Comparison of ENCODE assay signal across 16 cellular contexts in genomic region chr3:129239992-129240391, GRCh38. TPM values are rescaled to one million over a fixed set of nuclear protein-coding genes. Genes with fewer than 3 reads are reported as not detected.
A peak's percentile ranks its signal among the peaks of the same experiment; 100 is the strongest.
DNase-seq lines count a peak whose midpoint lies in the region; FAIRE-seq and TF ChIP-seq lines count a peak whose summit lies in the region.
"Had no signal": no experiment of that assay in that cellular context is flagged by ENCODE, and none has a peak within 500 bp of the region (broad histone marks: within the 10 kb centered on the region; RNA-seq: fewer than 3 reads in every experiment).

No MANE protein-coding gene starts in this region.

- H3K18ac ChIP-seq in H1 (ENCODE audit: extremely low read depth, low read length): no peak overlapping the region

- peak overlapping the region; percentile 99 for H3K27ac Mint-ChIP-seq in activated naive CD4-positive, alpha-beta T cell treated with anti-CD3 and anti-CD28 coated beads, Interleukin-2, amount 10 ng/mL, durations not matched to agents 7 days and 5 days
- H3K27ac Mint-ChIP-seq in activated naive CD4-positive, alpha-beta T cell treated with anti-CD3 and anti-CD28 coated beads for 36 hours: no peak overlapping the region
- H3K27ac Mint-ChIP-seq in Caco-2 (ENCODE audit: unreplicated experiment): no peak overlapping the region
- H3K27ac Mint-ChIP-seq: brain had no signal

- no peak overlapping the region for H4K91ac ChIP-seq in H1 (replicated peaks; ENCODE audit: insufficient read length, low read length)

- DNase-seq in activated naive CD4-positive, alpha-beta T cell treated with anti-CD3 and anti-CD28 coated beads, Interleukin-2, amount 10 ng/mL, durations not matched to agents 7 days and 5 days: no peak
- no peak for DNase-seq in activated naive CD4-positive, alpha-beta T cell treated with anti-CD3 and anti-CD28 coated beads for 36 hours
- DNase-seq in NCI-H526 (lab: John Stamatoyannopoulos, UW) (peak; percentile 62 to 83), H1 (ENCODE audit: low read depth in 1 of 2, low spot score in 2 of 2) (no peak), smooth muscle cell (lab: John Stamatoyannopoulos, UW; ENCODE audit: unreplicated experiment) (no peak), kidney tubule cell (ENCODE audit: low spot score) (no peak), Caco-2 (no peak), foreskin fibroblast (no peak)
- DNase-seq: GF-D8, naive B cell, NCI-H1092 had no signal

- no peaks in the 10 kb centered on the region for H3K27me3 Mint-ChIP-seq in activated naive CD4-positive, alpha-beta T cell treated with anti-CD3 and anti-CD28 coated beads, Interleukin-2, amount 10 ng/mL, durations not matched to agents 7 days and 5 days
- no peaks in the 10 kb centered on the region for H3K27me3 Mint-ChIP-seq in activated naive CD4-positive, alpha-beta T cell treated with anti-CD3 and anti-CD28 coated beads for 36 hours (ENCODE audit: low read depth)
- no peaks in the 10 kb centered on the region for H3K27me3 Mint-ChIP-seq in Caco-2 (ENCODE audit: insufficient read depth, unreplicated experiment)
- H3K27me3 Mint-ChIP-seq: brain; naive B cell; stimulated activated naive CD8-positive, alpha-beta T cell treated with anti-CD3 and anti-CD28 coated beads, Interleukin-15, amount 100 ng/mL, for 72 hours had no signal

- no peak overlapping the region for H4K8ac ChIP-seq in H1 (ENCODE audit: extremely low read depth, insufficient read depth, low read length)

- no peak overlapping the region for H2BK12ac ChIP-seq in H1 (ENCODE audit: low read depth, low read length)

- no peak overlapping the region for H3K56ac ChIP-seq in H1 (replicated peaks; ENCODE audit: insufficient read length, low read depth, low read length)

- 85% methylated on average over 6 of the region's 6 CpGs; no CpG with 5 or more reads in 1 of the 2 experiments for WGBS in H1 (ENCODE audit: extremely low coverage in 1 of 2, insufficient coverage in 1 of 2, insufficient read length in 1 of 2, insufficient replicate concordance in 2 of 2, low coverage in 1 of 2, low lambda C conversion rate in 2 of 2, missing lambda C conversion rate in 1 of 2), 2 experiments
- 80% methylated on average over 6 of the region's 6 CpGs for WGBS in smooth muscle cell (ENCODE audit: low lambda C conversion rate)

- H3K79me2 ChIP-seq in H1 (ENCODE audit: control insufficient read depth in 1 of 2, insufficient read depth in 2 of 2, low read length in 2 of 2) (no peaks in the 10 kb centered on the region), smooth muscle cell (ENCODE audit: low read depth) (no peaks in the 10 kb centered on the region)

- no peaks in the 10 kb centered on the region for H3K23me2 ChIP-seq in H1 (ENCODE audit: low read depth, low read length)

- H3K4me1 ChIP-seq in H1 (replicated peaks in 1 of 4; ENCODE audit: control insufficient read depth in 3 of 4, insufficient read depth in 4 of 4, low read length in 3 of 4) (peaks cover 0 to 5% (median 1%) of the 10 kb centered on the region in 4 experiments; a peak in 4 of 7 replicates), smooth muscle cell (ENCODE audit: low read depth) (no peaks in the 10 kb centered on the region), Caco-2 (no peaks in the 10 kb centered on the region)
- H3K4me1 ChIP-seq: prostate gland had no signal

- no peak overlapping the region for H3K4me3 ChIP-seq in H1 (ENCODE audit: extremely low read depth in 1 of 4, insufficient read depth in 2 of 4, low read depth in 3 of 4, low read length in 4 of 4)
- H3K4me3 ChIP-seq in smooth muscle cell: no peak overlapping the region
- H3K4me3 ChIP-seq in Caco-2 (ENCODE audit: low read depth, low read length): no peak overlapping the region
- H3K4me3 ChIP-seq in foreskin fibroblast (ENCODE audit: low read depth in 1 of 2, low read length in 2 of 2): no peak overlapping the region
- H3K4me3 ChIP-seq: prostate gland had no signal

- H3K23ac ChIP-seq in H1 (ENCODE audit: insufficient read length): no peak overlapping the region

- no peak overlapping the region for H2BK120ac ChIP-seq in H1 (replicated peaks; ENCODE audit: low read depth, low read length)

- H3K27me3 ChIP-seq in H1 (replicated peaks in 1 of 4; ENCODE audit: control insufficient read depth in 3 of 4, extremely low read depth in 1 of 4, insufficient read depth in 3 of 4, low read length in 3 of 4) (no peaks in the 10 kb centered on the region), smooth muscle cell (ENCODE audit: low read depth) (no peaks in the 10 kb centered on the region), Caco-2 (replicated peaks; ENCODE audit: control insufficient read depth, insufficient read depth, low read length) (no peaks in the 10 kb centered on the region)

- H2BK20ac ChIP-seq in H1 (ENCODE audit: low read length): no peak overlapping the region

- H3F3A ChIP-seq in smooth muscle cell (ENCODE audit: low read depth): no peaks in the 10 kb centered on the region

- H3K27ac ChIP-seq in H1 (ENCODE audit: low read depth, low read length) (no peak overlapping the region), smooth muscle cell (ENCODE audit: low read depth) (peak overlapping the region; percentile 8)
- H3K27ac ChIP-seq: prostate gland had no signal

- H3K36me3 ChIP-seq in H1 (ENCODE audit: control insufficient read depth in 2 of 4, insufficient read depth in 4 of 4, low read length in 3 of 4) (no peaks in the 10 kb centered on the region), smooth muscle cell (ENCODE audit: low read depth) (no peaks in the 10 kb centered on the region), Caco-2 (ENCODE audit: control insufficient read depth, insufficient read depth, low read length) (no peaks in the 10 kb centered on the region)
- H3K36me3 ChIP-seq: prostate gland had no signal

- H3K79me1 ChIP-seq in H1 (ENCODE audit: low read depth, low read length): no peaks in the 10 kb centered on the region

- no peak overlapping the region for H2BK5ac ChIP-seq in H1 (ENCODE audit: low read depth, low read length)

- peaks cover 2% of the 10 kb centered on the region for H3K9me3 Mint-ChIP-seq in activated naive CD4-positive, alpha-beta T cell treated with anti-CD3 and anti-CD28 coated beads, Interleukin-2, amount 10 ng/mL, durations not matched to agents 7 days and 5 days
- no peaks in the 10 kb centered on the region for H3K9me3 Mint-ChIP-seq in activated naive CD4-positive, alpha-beta T cell treated with anti-CD3 and anti-CD28 coated beads for 36 hours
- no peaks in the 10 kb centered on the region for H3K9me3 Mint-ChIP-seq in Caco-2 (ENCODE audit: unreplicated experiment)
- H3K9me3 Mint-ChIP-seq: brain; naive B cell; stimulated activated naive CD8-positive, alpha-beta T cell treated with anti-CD3 and anti-CD28 coated beads, Interleukin-15, amount 100 ng/mL, for 72 hours had no signal

- no peak for TF ChIP-seq POLR2A in H1 (IDR thresholded peaks at IDR 0.05; ENCODE audit: control extremely low read depth in 1 of 2, low read depth in 2 of 2, low read length in 2 of 2)

- no peak overlapping the region for H2AK5ac ChIP-seq in H1 (ENCODE audit: low read depth, low read length)

- TF ChIP-seq CTCF in H1 (IDR thresholded peaks at IDR 0.05; ENCODE audit: control extremely low read depth in 1 of 3, insufficient read depth in 1 of 3, low read depth in 1 of 3, low read length in 3 of 3): no peak
- no peak for TF ChIP-seq CTCF in smooth muscle cell (IDR thresholded peaks at IDR 0.05; ENCODE audit: borderline replicate concordance, insufficient read depth, poor library complexity, severe bottlenecking)
- no peak for TF ChIP-seq CTCF in Caco-2 (IDR thresholded peaks at IDR 0.05; ENCODE audit: insufficient read depth in 1 of 2, low read depth in 1 of 2, low read length in 1 of 2, severe bottlenecking in 1 of 2, unreplicated experiment in 1 of 2)
- TF ChIP-seq CTCF in foreskin fibroblast (IDR thresholded peaks at IDR 0.05; ENCODE audit: low read depth, low read length): no peak

- H3K9ac ChIP-seq in H1 (replicated peaks in 1 of 4; ENCODE audit: extremely low read depth in 1 of 4, low read depth in 3 of 4, low read length in 3 of 4) (no peak overlapping the region), smooth muscle cell (ENCODE audit: low read depth) (no peak overlapping the region)

- POLR2A ChIA-PET in H1 (lab: Charles Lee; ENCODE audit: partially characterized antibody): interaction anchor here (1.3 to 4.9 kb wide), 6 partner anchors 10 to 121 kb away, joined by 4 to 26 read pairs (median 7); partner anchors contain the start of genes CNBP and COPG1
- POLR2A ChIA-PET in Caco-2 (lab: Charles Lee): no interaction called here

- H3K4me1 Mint-ChIP-seq in activated naive CD4-positive, alpha-beta T cell treated with anti-CD3 and anti-CD28 coated beads, Interleukin-2, amount 10 ng/mL, durations not matched to agents 7 days and 5 days: peaks cover 53% of the 10 kb centered on the region
- peaks cover 14% of the 10 kb centered on the region for H3K4me1 Mint-ChIP-seq in activated naive CD4-positive, alpha-beta T cell treated with anti-CD3 and anti-CD28 coated beads for 36 hours (ENCODE audit: low read depth)
- H3K4me1 Mint-ChIP-seq in Caco-2 (ENCODE audit: low read depth, unreplicated experiment): no peaks in the 10 kb centered on the region
- H3K4me1 Mint-ChIP-seq: brain had no signal

- H2BK15ac ChIP-seq in H1 (ENCODE audit: low read length): no peak overlapping the region

- CTCF ChIA-PET in activated naive CD4-positive, alpha-beta T cell treated with anti-CD3 and anti-CD28 coated beads, Interleukin-2, amount 10 ng/mL, durations not matched to agents 7 days and 5 days (lab: Charles Lee): interaction anchor here (0.5 to 2.9 kb wide), 8 partner anchors 10 to 270 kb away, joined by 3 to 19 read pairs (median 5); partner anchors contain the start of gene COPG1
- CTCF ChIA-PET in activated naive CD4-positive, alpha-beta T cell treated with anti-CD3 and anti-CD28 coated beads for 36 hours (lab: Charles Lee): interaction anchor here (0.6 to 2.3 kb wide), 6 partner anchors 9 to 270 kb away, joined by 3 to 8 read pairs (median 4); no protein-coding TSS in a partner anchor
- CTCF ChIA-PET in H1 (lab: Charles Lee; ENCODE audit: partially characterized antibody): interaction anchor here (0.5 to 1.9 kb wide), 9 partner anchors 9 to 305 kb away, joined by 3 to 7 read pairs (median 4); no protein-coding TSS in a partner anchor
- CTCF ChIA-PET in Caco-2 (lab: Charles Lee): no interaction called here

- TF ChIP-seq RAD21 in H1 (IDR thresholded peaks at IDR 0.05 in 1 of 2, conservative IDR thresholded peaks at IDR 0.05 in 1 of 2; ENCODE audit: low read depth in 2 of 2, low read length in 2 of 2): no peak

- BruUV-seq in Caco-2 (replicated peaks; lab: Mats Ljungman, UMichigan): no TSS peak

- TF ChIP-seq EP300 in H1 (IDR thresholded peaks at IDR 0.05; ENCODE audit: borderline replicate concordance in 1 of 2, low read depth in 2 of 2, low read length in 2 of 2): no peak

- H3K36me3 Mint-ChIP-seq in activated naive CD4-positive, alpha-beta T cell treated with anti-CD3 and anti-CD28 coated beads, Interleukin-2, amount 10 ng/mL, durations not matched to agents 7 days and 5 days: peaks cover 9% of the 10 kb centered on the region
- H3K36me3 Mint-ChIP-seq in activated naive CD4-positive, alpha-beta T cell treated with anti-CD3 and anti-CD28 coated beads for 36 hours (ENCODE audit: low read depth): no peaks in the 10 kb centered on the region
- H3K36me3 Mint-ChIP-seq in Caco-2 (ENCODE audit: insufficient read depth, unreplicated experiment): no peaks in the 10 kb centered on the region
- H3K36me3 Mint-ChIP-seq: brain, naive B cell had no signal

- intact Hi-C loops in activated naive CD4-positive, alpha-beta T cell treated with anti-CD3 and anti-CD28 coated beads for 36 hours (cut with micrococcal nuclease): no loop called here
- intact Hi-C loops in Caco-2 (cut with micrococcal nuclease; ENCODE audit: unreplicated experiment): no loop called here

- H2AFZ ChIP-seq in H1 (ENCODE audit: low read length): peak overlapping the region; percentile 64
- no peak overlapping the region for H2AFZ ChIP-seq in smooth muscle cell (ENCODE audit: low read depth)

- no peak for FAIRE-seq in H1 (lab: Jason Lieb, UNC)
- FAIRE-seq: D721Med, TTC549 had no signal

- no peak overlapping the region for H3K4ac ChIP-seq in H1 (replicated peaks; ENCODE audit: insufficient read length, low read depth, low read length)

- no peak overlapping the region for H3K14ac ChIP-seq in H1 (ENCODE audit: insufficient read length)

- H3K4me2 ChIP-seq in H1 (ENCODE audit: insufficient read depth in 1 of 2, low read depth in 2 of 2, low read length in 2 of 2): no peak overlapping the region
- no peak overlapping the region for H3K4me2 ChIP-seq in smooth muscle cell

- H4K5ac ChIP-seq in H1 (ENCODE audit: insufficient read length, low read depth, low read length): no peak overlapping the region

- H3K9me3 ChIP-seq in H1 (ENCODE audit: insufficient read depth in 2 of 2, low read depth in 1 of 2, low read length in 1 of 2) (no peaks in the 10 kb centered on the region), smooth muscle cell (replicated peaks; ENCODE audit: low read depth) (no peaks in the 10 kb centered on the region), Caco-2 (no peaks in the 10 kb centered on the region)
- H3K9me3 ChIP-seq: prostate gland had no signal

- H4K20me1 ChIP-seq in H1 (replicated peaks in 1 of 2; ENCODE audit: control insufficient read depth in 1 of 2, insufficient read depth in 2 of 2, low read length in 2 of 2): no peaks in the 10 kb centered on the region
- H4K20me1 ChIP-seq in smooth muscle cell (ENCODE audit: low read depth): peaks cover under 1% of the 10 kb centered on the region

- H3K4me3 Mint-ChIP-seq in activated naive CD4-positive, alpha-beta T cell treated with anti-CD3 and anti-CD28 coated beads, Interleukin-2, amount 10 ng/mL, durations not matched to agents 7 days and 5 days: peak overlapping the region; percentile 43
- H3K4me3 Mint-ChIP-seq in activated naive CD4-positive, alpha-beta T cell treated with anti-CD3 and anti-CD28 coated beads for 36 hours: no peak overlapping the region
- no peak overlapping the region for H3K4me3 Mint-ChIP-seq in Caco-2 (ENCODE audit: unreplicated experiment)
- H3K4me3 Mint-ChIP-seq: brain had no signal

RNA-seq across cellular contexts. Expression of gene COPG1, which starts 9.4 kb away (rescaled TPM):
- 100 to 1,000 TPM; 125 to 128 TPM for total RNA-seq in activated naive CD4-positive, alpha-beta T cell treated with anti-CD3 and anti-CD28 coated beads for 36 hours
- 104 and 106 TPM in 2 replicates for total RNA-seq in H1 (2021; fragmentation: NEBNext Ultra II Directional; extraction: Animal tissue kit (Norgen Biotek cat#: 25700))
- polyA plus RNA-seq in H1 (2011; rRNA removed) (50.7 and 52.7 TPM in 2 replicates), smooth muscle cell (228 and 265 TPM in 2 replicates)
- 54.2 TPM for polyA plus RNA-seq in H1 (2011; cell fraction: cytosol; rRNA removed)
- 90.8 TPM for polyA plus RNA-seq in H1 (2011; cell fraction: nucleus; rRNA removed)
- 92.1 to 112 TPM (median 110 TPM) in 4 replicates for polyA plus RNA-seq in H1 (2012, experiment 1 of 2)
- 39.2 TPM for polyA plus RNA-seq in H1 (2012, experiment 2 of 2)
- 43.9 TPM for polyA plus RNA-seq in H1 (2013, experiment 1 of 2)
- 38.8 TPM for polyA plus RNA-seq in H1 (2013, experiment 2 of 2)
- 146 and 148 TPM in 2 replicates for polyA minus RNA-seq in H1 (2011; rRNA and poly(A)+ RNA removed)
- 62.9 TPM for polyA minus RNA-seq in H1 (2011; cell fraction: cytosol; rRNA and poly(A)+ RNA removed)
- 68.0 TPM for polyA minus RNA-seq in H1 (2011; cell fraction: nucleus; rRNA and poly(A)+ RNA removed)
- total RNA-seq in smooth muscle cell (177 and 210 TPM in 2 replicates), Caco-2 (2022) (178 TPM in 2 replicates)

RNA-seq across cellular contexts. Expression of gene HMCES, which starts 38.7 kb away (rescaled TPM):
- total RNA-seq in activated naive CD4-positive, alpha-beta T cell treated with anti-CD3 and anti-CD28 coated beads for 36 hours: 10 to 100 TPM; 35.0 to 35.8 TPM
- 46.7 and 49.5 TPM in 2 replicates for total RNA-seq in H1 (2021; fragmentation: NEBNext Ultra II Directional; extraction: Animal tissue kit (Norgen Biotek cat#: 25700))
- polyA plus RNA-seq in H1 (2011; rRNA removed): 27.6 and 30.4 TPM in 2 replicates
- polyA plus RNA-seq in H1 (2011; cell fraction: cytosol; rRNA removed): 26.4 TPM
- polyA plus RNA-seq in H1 (2011; cell fraction: nucleus; rRNA removed): 17.6 TPM
- polyA plus RNA-seq in H1 (2012, experiment 1 of 2): 35.2 to 56.7 TPM (median 52.2 TPM) in 4 replicates
- 32.7 TPM for polyA plus RNA-seq in H1 (2012, experiment 2 of 2)
- 22.5 TPM for polyA plus RNA-seq in H1 (2013, experiment 1 of 2)
- 22.2 TPM for polyA plus RNA-seq in H1 (2013, experiment 2 of 2)
- polyA minus RNA-seq in H1 (2011; rRNA and poly(A)+ RNA removed): 22.2 and 26.2 TPM in 2 replicates
- 17.0 TPM for polyA minus RNA-seq in H1 (2011; cell fraction: cytosol; rRNA and poly(A)+ RNA removed)
- polyA minus RNA-seq in H1 (2011; cell fraction: nucleus; rRNA and poly(A)+ RNA removed): 9.9 TPM
- 9.3 and 15.2 TPM in 2 replicates for total RNA-seq in smooth muscle cell
- polyA plus RNA-seq in smooth muscle cell: 25.0 and 33.8 TPM in 2 replicates
- total RNA-seq in Caco-2 (2022): 47.7 and 47.9 TPM in 2 replicates

RNA-seq across cellular contexts. Expression of gene CNBP, which starts 56.3 kb away (rescaled TPM):
- total RNA-seq in activated naive CD4-positive, alpha-beta T cell treated with anti-CD3 and anti-CD28 coated beads for 36 hours: 100 to 1,000 TPM; 490 to 500 TPM
- total RNA-seq in H1 (2021; fragmentation: NEBNext Ultra II Directional; extraction: Animal tissue kit (Norgen Biotek cat#: 25700)): 351 and 371 TPM in 2 replicates
- polyA plus RNA-seq in H1 (2011; rRNA removed): 230 and 315 TPM in 2 replicates
- polyA plus RNA-seq in H1 (2011; cell fraction: cytosol; rRNA removed): 431 TPM
- 165 TPM for polyA plus RNA-seq in H1 (2011; cell fraction: nucleus; rRNA removed)
- polyA plus RNA-seq in H1 (2012, experiment 1 of 2): 271 to 353 TPM (median 334 TPM) in 4 replicates
- polyA plus RNA-seq in H1 (2012, experiment 2 of 2): 41.1 TPM
- 223 TPM for polyA plus RNA-seq in H1 (2013, experiment 1 of 2)
- polyA plus RNA-seq in H1 (2013, experiment 2 of 2): 230 TPM
- 294 and 423 TPM in 2 replicates for polyA minus RNA-seq in H1 (2011; rRNA and poly(A)+ RNA removed)
- polyA minus RNA-seq in H1 (2011; cell fraction: cytosol; rRNA and poly(A)+ RNA removed): 177 TPM
- polyA minus RNA-seq in H1 (2011; cell fraction: nucleus; rRNA and poly(A)+ RNA removed): 111 TPM
- 181 and 185 TPM in 2 replicates for total RNA-seq in smooth muscle cell
- polyA plus RNA-seq in smooth muscle cell: 198 and 229 TPM in 2 replicates
- 229 and 266 TPM in 2 replicates for total RNA-seq in Caco-2 (2022)

Comparison
In these comparisons a context has a peak if more than half of its experiments do, and no peak if none do; other contexts are left out.
1. DNase-seq: peak in NCI-H526 (2 of 2); none in activated naive CD4-positive, alpha-beta T cell treated with anti-CD3 and anti-CD28 coated beads, Interleukin-2, amount 10 ng/mL, durations not matched to agents 7 days and 5 days (single experiment), activated naive CD4-positive, alpha-beta T cell treated with anti-CD3 and anti-CD28 coated beads for 36 hours (single experiment), H1 (0 of 2), smooth muscle cell (single experiment), kidney tubule cell (single experiment), Caco-2 (0 of 2) and foreskin fibroblast (0 of 2).